Comparison of ENCODE assay signal across 8 cellular contexts in the genomic region with DNA sequence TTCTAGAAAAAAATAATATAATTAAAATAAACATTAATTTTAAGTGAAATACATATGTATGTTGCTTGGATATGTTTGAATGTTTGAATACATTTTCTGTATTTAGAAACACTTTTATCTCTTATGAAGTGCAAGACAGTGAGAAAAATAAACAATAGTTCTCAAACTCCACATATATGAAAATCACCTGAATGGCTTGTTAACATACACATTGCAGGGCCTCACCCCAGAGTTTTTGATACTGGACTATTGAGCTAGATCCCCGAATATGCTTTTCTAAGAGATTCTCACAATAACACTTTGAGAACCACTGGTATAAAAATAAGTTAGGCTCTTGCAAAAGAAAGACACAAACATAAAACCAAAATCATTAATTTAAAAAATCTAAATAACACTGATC.
"Had no signal": no experiment of that assay in that cellular context is flagged by ENCODE, and none has a peak within 500 bp of the region (broad histone marks: within the 10 kb centered on the region; RNA-seq: fewer than 3 reads in every experiment).

No MANE protein-coding gene starts in this region.

- H3K27ac Mint-ChIP-seq: HFFc6 had no signal

- DNase-seq: GM23248, GOT3, H7, H9, HCEC 1CT, HFFc6 had no signal

- ATAC-seq: HCT116 had no signal

- H3K9me3 Mint-ChIP-seq: GM23338, H9 had no signal

- H3K4me3 Mint-ChIP-seq: GM23338, H9, HFFc6 had no signal
